Comparison of ENCODE assay signal across 15 cellular contexts in the genomic region with DNA sequence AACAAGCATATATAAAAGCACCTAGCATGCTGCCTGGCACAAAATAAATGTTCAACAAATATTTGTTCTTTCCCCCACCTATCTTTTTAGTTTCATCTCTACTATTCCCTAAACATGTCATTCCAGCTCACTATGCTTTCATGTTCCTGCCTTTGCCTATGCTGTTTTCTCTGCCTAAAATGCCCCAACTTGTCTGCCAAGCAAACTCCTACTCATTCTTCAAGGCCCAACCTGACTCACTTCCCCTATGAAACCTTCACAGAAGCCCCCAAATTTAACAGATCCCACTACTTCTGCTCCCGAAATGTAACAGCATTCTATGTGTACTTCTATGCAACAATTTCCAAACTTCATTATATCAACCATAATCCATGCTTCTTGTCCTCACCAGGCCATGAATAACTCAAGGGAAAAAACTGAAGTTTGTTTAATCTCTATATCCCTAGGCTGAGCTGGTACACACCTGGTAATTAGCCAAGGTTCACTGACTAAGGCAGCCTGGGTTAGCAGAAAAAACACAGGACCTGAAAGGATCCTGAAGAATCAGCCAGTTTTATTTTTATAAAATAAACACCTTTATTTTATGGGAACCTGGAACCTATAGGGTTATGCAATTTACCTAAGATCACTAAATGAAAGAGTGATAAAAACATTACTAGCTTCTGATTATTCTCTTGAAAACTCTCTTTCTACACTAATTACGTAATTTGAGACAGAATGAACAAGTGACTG.
DNase-seq lines count a peak whose midpoint lies in the region; ATAC-seq and TF ChIP-seq lines count a peak whose summit lies in the region.
"Had no signal": no experiment of that assay in that cellular context is flagged by ENCODE, and none has a peak within 500 bp of the region (broad histone marks: within the 10 kb centered on the region; RNA-seq: fewer than 3 reads in every experiment).

No MANE protein-coding gene starts in this region.

- DNase-seq in NCI-H82 (lab: John Stamatoyannopoulos, UW) (peak; percentile 43), NCI-H82 treated with DMSO at 0.1 percent for 48 hours (lab: John Stamatoyannopoulos, UW; ENCODE audit: unreplicated experiment) (no peak), NCI-H1105 treated with DMSO at 0.1 percent for 48 hours (lab: John Stamatoyannopoulos, UW) (peak; percentile 96), psoas muscle (no peak)
- no peak for DNase-seq in activated CD8-positive, alpha-beta T cell treated with anti-CD3 and anti-CD28 coated beads for 36 hours
- no peak for DNase-seq in activated effector memory CD4-positive, alpha-beta T cell treated with Interleukin-2 at 50 U/mL for 16 hours
- DNase-seq: body of pancreas; NCI-H2227 treated with DMSO at 0.1 percent for 48 hours; stimulated activated CD8-positive, alpha-beta memory T cell treated with anti-CD3 and anti-CD28 coated beads, Interleukin-4, amount 100 ng/mL, for 48 hours; trophoblast cell had no signal

- H3K9me3 Mint-ChIP-seq in activated CD8-positive, alpha-beta T cell treated with anti-CD3 and anti-CD28 coated beads for 36 hours, result no peaks in the 10 kb centered on the region
- H3K9me3 Mint-ChIP-seq: activated T-helper 2 cell treated with anti-CD3 and anti-CD28 coated beads, Interferon-gamma antibody, Interleukin-2, Interleukin-4, amounts not matched to agents 10 μg/mL and 5 μg/mL and 100 μg/mL, durations not matched to agents 14 hours and 24 hours and 36 hours; T-helper 2 cell treated with Interferon-gamma antibody and Interleukin-4, amounts not matched to agents 5 μg/mL and 100 μg/mL, for 36 hours had no signal

- H3K4me1 ChIP-seq in psoas muscle, result peaks cover 64% of the 10 kb centered on the region

- no peak overlapping the region for H3K4me3 Mint-ChIP-seq in activated CD8-positive, alpha-beta T cell treated with anti-CD3 and anti-CD28 coated beads for 36 hours
- H3K4me3 Mint-ChIP-seq: T-helper 2 cell treated with Interferon-gamma antibody and Interleukin-4, amounts not matched to agents 5 μg/mL and 100 μg/mL, for 36 hours had no signal

- no peaks in the 10 kb centered on the region for H3K27me3 ChIP-seq in psoas muscle (ENCODE audit: insufficient read depth in 3 of 3, low read length in 2 of 3)
- H3K27me3 ChIP-seq: body of pancreas had no signal

- no peak for ATAC-seq in activated CD8-positive, alpha-beta T cell treated with anti-CD3 and anti-CD28 coated beads for 36 hours
- ATAC-seq in psoas muscle (no peak), HG03460 (IDR thresholded peaks at IDR 0.05; ENCODE audit: unreplicated experiment) (no peak), HG02571 (IDR thresholded peaks at IDR 0.05; ENCODE audit: unreplicated experiment) (no peak)
- ATAC-seq: body of pancreas had no signal

- peak overlapping the region; percentile 39 for H3K27ac Mint-ChIP-seq in activated CD8-positive, alpha-beta T cell treated with anti-CD3 and anti-CD28 coated beads for 36 hours
- H3K27ac Mint-ChIP-seq: activated T-helper 2 cell treated with anti-CD3 and anti-CD28 coated beads, Interferon-gamma antibody, Interleukin-2, Interleukin-4, amounts not matched to agents 10 μg/mL and 5 μg/mL and 100 μg/mL, durations not matched to agents 14 hours and 24 hours and 36 hours; T-helper 2 cell treated with Interferon-gamma antibody and Interleukin-4, amounts not matched to agents 5 μg/mL and 100 μg/mL, for 36 hours had no signal

- H3K36me3 ChIP-seq in psoas muscle (ENCODE audit: insufficient read depth in 1 of 2, low read depth in 1 of 2), result no peaks in the 10 kb centered on the region
- H3K36me3 ChIP-seq: prostate gland had no signal

- peaks cover 33% of the 10 kb centered on the region for H3K4me1 Mint-ChIP-seq in activated CD8-positive, alpha-beta T cell treated with anti-CD3 and anti-CD28 coated beads for 36 hours (ENCODE audit: low read depth)

- H3K4me3 ChIP-seq in psoas muscle, result peak overlapping the region; percentile 24
- H3K4me3 ChIP-seq: body of pancreas, prostate gland had no signal

- no peak for TF ChIP-seq CTCF in activated CD8-positive, alpha-beta T cell treated with anti-CD3 and anti-CD28 coated beads for 36 hours (IDR thresholded peaks at IDR 0.05)
- no peak for TF ChIP-seq CTCF in psoas muscle (IDR thresholded peaks at IDR 0.05)

- no peaks in the 10 kb centered on the region for H3K27me3 Mint-ChIP-seq in activated CD8-positive, alpha-beta T cell treated with anti-CD3 and anti-CD28 coated beads for 36 hours

- H3K27ac ChIP-seq in psoas muscle, result peak overlapping the region; percentile 76
- H3K27ac ChIP-seq: body of pancreas, prostate gland had no signal

- intact Hi-C loops in activated CD8-positive, alpha-beta T cell treated with anti-CD3 and anti-CD28 coated beads for 36 hours (cut with micrococcal nuclease), result no loop called here
- intact Hi-C loops in psoas muscle (cut with DNase I), result loop anchor here in 1 of 2 donors (5.0 kb wide), 2 partner anchors 44 to 71 kb away; a partner anchor contains a TSS

- no peaks in the 10 kb centered on the region for H3K9me3 ChIP-seq in psoas muscle
- H3K9me3 ChIP-seq: body of pancreas, prostate gland had no signal

- POLR2A ChIA-PET in activated CD8-positive, alpha-beta T cell treated with anti-CD3 and anti-CD28 coated beads for 36 hours (lab: Charles Lee), result no interaction called here

- WGBS in psoas muscle, 3 donors, result 91 to 99% (median 93%) methylated on average over 2 of the region's 2 CpGs

- H3K36me3 Mint-ChIP-seq in activated CD8-positive, alpha-beta T cell treated with anti-CD3 and anti-CD28 coated beads for 36 hours (ENCODE audit: low read depth), result peaks cover 17% of the 10 kb centered on the region

- CTCF ChIA-PET in activated CD8-positive, alpha-beta T cell treated with anti-CD3 and anti-CD28 coated beads for 36 hours (lab: Charles Lee), result interaction anchor here (2.2 kb wide), 1 partner anchor 10 kb away, joined by 7 read pairs; no protein-coding TSS in a partner anchor

Comparison
In these comparisons a context has a peak if more than half of its experiments do, and no peak if none do; other contexts are left out.
1. DNase-seq: peak in NCI-H82 (single experiment) and NCI-H1105 treated with DMSO at 0.1 percent for 48 hours (single experiment); none in NCI-H82 treated with DMSO at 0.1 percent for 48 hours (single experiment), activated CD8-positive, alpha-beta T cell treated with anti-CD3 and anti-CD28 coated beads for 36 hours (single experiment), psoas muscle (0 of 2) and activated effector memory CD4-positive, alpha-beta T cell treated with Interleukin-2 at 50 U/mL for 16 hours (single experiment).